In the genomic region with DNA sequence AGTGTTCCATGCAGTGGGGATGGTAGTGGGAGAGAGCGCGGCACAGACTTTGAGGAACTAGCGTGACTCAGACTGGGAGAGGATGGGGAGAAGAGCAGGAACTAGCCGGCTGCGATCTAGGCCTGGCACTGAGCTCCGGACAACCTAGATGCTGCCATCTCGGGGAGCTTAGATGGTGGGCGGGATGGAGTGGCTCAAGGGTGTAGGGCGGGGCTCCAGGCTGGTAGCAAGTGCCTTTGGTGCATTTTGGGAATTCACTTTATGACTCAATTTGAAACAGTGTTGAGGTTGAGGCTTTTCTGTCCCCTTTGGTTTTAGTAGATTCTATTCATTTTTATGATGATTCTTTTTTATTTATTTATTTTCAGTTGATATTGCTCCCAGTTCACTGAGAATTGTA, we compare ENCODE assay signal across 23 cellular contexts.
"Had no signal": no experiment of that assay in that cellular context is flagged by ENCODE, and none has a peak within 500 bp of the region (broad histone marks: within the 10 kb centered on the region; RNA-seq: fewer than 3 reads in every experiment).

No MANE protein-coding gene starts in this region.

- H3K9ac ChIP-seq: parathyroid adenoma had no signal

- FAIRE-seq: colon, endothelial cell of umbilical vein, keratinocyte, urothelium cell line had no signal

- H3K27ac Mint-ChIP-seq: memory B cell; natural killer cell; progenitor cell of endocrine pancreas; stimulated activated effector memory CD8-positive, alpha-beta T cell treated with anti-CD3 and anti-CD28 coated beads, Interleukin-12 subunit alpha, Interleukin-12 subunit beta, amount 100 ng/mL, for 72 hours had no signal

- H3K4me3 ChIP-seq: esophagus squamous epithelium, lung, stomach, thyroid gland had no signal

- DNase-seq: cerebellar nuclear complex; dermis blood vessel endothelial cell; effector memory CD4-positive, alpha-beta T cell; esophagus squamous epithelium; foreskin melanocyte; natural killer cell; stimulated activated CD4-positive, alpha-beta T cell treated with anti-CD3 and anti-CD28 coated beads, Interleukin-2, amount 100 ng/mL, for 24 hours; stimulated activated CD4-positive, alpha-beta T cell treated with anti-CD3 and anti-CD28 coated beads, Interleukin-4, amount 100 ng/mL, for 24 hours; stimulated activated naive CD4-positive, alpha-beta T cell treated with Interleukin-2 at 50 U/mL for 16 hours; stomach; thyroid gland; trophoblast cell had no signal

- H3K27ac ChIP-seq: esophagus squamous epithelium, neutrophil, parathyroid adenoma, stomach, thyroid gland had no signal

- H3K79me2 ChIP-seq: parathyroid adenoma had no signal

- H3K4me1 ChIP-seq: esophagus squamous epithelium, parathyroid adenoma, thyroid gland had no signal

- H2AFZ ChIP-seq: parathyroid adenoma had no signal

- H3K4me3 Mint-ChIP-seq: memory B cell; natural killer cell; stimulated activated effector memory CD8-positive, alpha-beta T cell treated with anti-CD3 and anti-CD28 coated beads, Interleukin-12 subunit alpha, Interleukin-12 subunit beta, amount 100 ng/mL, for 72 hours had no signal

- H3K9me3 ChIP-seq: esophagus squamous epithelium, neutrophil, stomach, thyroid gland had no signal

- H3K4me1 Mint-ChIP-seq: natural killer cell; stimulated activated effector memory CD8-positive, alpha-beta T cell treated with anti-CD3 and anti-CD28 coated beads, Interleukin-12 subunit alpha, Interleukin-12 subunit beta, amount 100 ng/mL, for 72 hours had no signal

- H3K36me3 Mint-ChIP-seq: memory B cell; natural killer cell; stimulated activated effector memory CD8-positive, alpha-beta T cell treated with anti-CD3 and anti-CD28 coated beads, Interleukin-12 subunit alpha, Interleukin-12 subunit beta, amount 100 ng/mL, for 72 hours had no signal

- ATAC-seq: sciatic nerve; stimulated activated effector memory CD8-positive, alpha-beta T cell treated with anti-CD3 and anti-CD28 coated beads, Interleukin-12 subunit alpha, Interleukin-12 subunit beta, amount 100 ng/mL, for 72 hours had no signal

- H3K27me3 ChIP-seq: stomach, thyroid gland had no signal

- H3K9me3 Mint-ChIP-seq: memory B cell; natural killer cell; stimulated activated effector memory CD8-positive, alpha-beta T cell treated with anti-CD3 and anti-CD28 coated beads, Interleukin-12 subunit alpha, Interleukin-12 subunit beta, amount 100 ng/mL, for 72 hours had no signal

- H3K36me3 ChIP-seq: esophagus squamous epithelium, neutrophil, stomach, thyroid gland had no signal
